12 cellular contexts compared by ENCODE assay signal in the genomic region with DNA sequence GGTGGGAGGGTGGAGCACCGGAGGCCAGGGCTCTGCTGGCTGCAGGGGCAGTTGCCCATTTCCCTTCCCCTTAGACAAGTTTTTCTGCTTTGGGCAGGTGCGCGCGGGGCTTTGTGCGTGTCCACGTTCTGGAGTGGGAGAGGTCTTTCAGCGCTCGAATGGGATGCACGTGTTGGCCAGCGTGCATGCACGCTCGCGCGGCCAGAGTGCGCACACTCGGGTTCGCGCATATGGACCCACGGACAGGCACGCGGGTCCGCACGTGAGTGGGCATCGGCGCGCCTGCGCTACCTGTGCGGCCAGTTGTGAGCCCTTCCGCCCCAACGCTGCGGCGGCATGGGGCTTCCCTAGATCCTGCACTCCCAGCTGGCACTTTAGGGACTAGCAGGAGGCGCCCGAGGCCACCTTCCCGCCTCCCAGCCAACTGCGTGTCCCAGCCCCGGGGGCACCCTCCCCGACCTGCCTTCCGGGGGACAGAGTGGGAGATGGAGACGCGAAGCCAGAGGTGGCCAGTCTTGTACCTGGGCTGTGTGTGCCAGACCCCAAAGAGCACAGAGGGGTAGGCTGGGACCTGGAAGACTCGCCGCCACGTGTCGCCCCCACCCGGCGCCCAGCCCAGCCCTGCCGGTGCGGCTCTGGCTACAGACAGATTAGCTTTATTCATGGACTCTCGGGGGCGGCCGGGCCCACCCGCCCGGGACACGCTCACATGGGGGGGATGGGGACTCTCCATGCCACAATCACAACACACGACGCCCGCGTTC. TPM values are rescaled to one million over a fixed set of nuclear protein-coding genes. Genes with fewer than 3 reads are reported as not detected.
A peak's percentile ranks its signal among the peaks of the same experiment; 100 is the strongest.
DNase-seq lines count a peak whose midpoint lies in the region; ATAC-seq, FAIRE-seq and TF ChIP-seq lines count a peak whose summit lies in the region.
"Had no signal": no experiment of that assay in that cellular context is flagged by ENCODE, and none has a peak within 500 bp of the region (broad histone marks: within the 10 kb centered on the region; RNA-seq: fewer than 3 reads in every experiment).

No MANE protein-coding gene starts in this region.

- H3K36me3 ChIP-seq in right atrium auricular region (no peaks in the 10 kb centered on the region), keratinocyte (ENCODE audit: control insufficient read depth in 2 of 2, extremely low read depth in 1 of 2, insufficient read depth in 2 of 2, low read length in 2 of 2) (no peaks in the 10 kb centered on the region), testis (ENCODE audit: low read depth, missing control alignments) (no peaks in the 10 kb centered on the region)

- TF ChIP-seq CTCF in right atrium auricular region (IDR thresholded peaks at IDR 0.05): no peak
- TF ChIP-seq CTCF in activated CD8-positive, alpha-beta T cell treated with anti-CD3 and anti-CD28 coated beads for 36 hours (IDR thresholded peaks at IDR 0.05): peak; percentile 49
- no peak for TF ChIP-seq CTCF in keratinocyte (optimal IDR thresholded peaks at IDR 0.05 in 1 of 3, IDR thresholded peaks at IDR 0.05 in 1 of 3, conservative IDR thresholded peaks at IDR 0.05 in 1 of 3; ENCODE audit: extremely low read depth in 1 of 3, insufficient read depth in 2 of 3, low read length in 3 of 3)
- no peak for TF ChIP-seq CTCF in testis (IDR thresholded peaks at IDR 0.05)
- no peak for TF ChIP-seq CTCF in GM13977 (IDR thresholded peaks at IDR 0.05; ENCODE audit: extremely low read depth, insufficient read depth, missing control alignments)

- no peak for TF ChIP-seq POLR2A in testis (IDR thresholded peaks at IDR 0.05)

- ATAC-seq in Right ventricle myocardium inferior (no peak), GM21717 (IDR thresholded peaks at IDR 0.05; ENCODE audit: unreplicated experiment) (no peak), GM18873 (IDR thresholded peaks at IDR 0.05; ENCODE audit: low FRiP score, unreplicated experiment) (no peak)
- no peak for ATAC-seq in activated CD8-positive, alpha-beta T cell treated with anti-CD3 and anti-CD28 coated beads for 36 hours

- WGBS in testis, 2 donors: 5 to 10% methylated on average over 10 to 56 of the region's 59 CpGs

- H3K79me2 ChIP-seq in keratinocyte (ENCODE audit: control insufficient read depth, insufficient read depth, low read length): no peaks in the 10 kb centered on the region

- CTCF ChIA-PET in activated CD8-positive, alpha-beta T cell treated with anti-CD3 and anti-CD28 coated beads for 36 hours (lab: Charles Lee): no interaction called here

- intact Hi-C loops in Right ventricle myocardium inferior (cut with DNase I): no loop called here
- intact Hi-C loops in activated CD8-positive, alpha-beta T cell treated with anti-CD3 and anti-CD28 coated beads for 36 hours (cut with micrococcal nuclease): no loop called here
- intact Hi-C loops in testis (cut with DNase I; ENCODE audit: low total_unique reads): no loop called here

- H3K4me3 ChIP-seq in right atrium auricular region: no peak overlapping the region
- H3K4me3 ChIP-seq in keratinocyte (ENCODE audit: control insufficient read depth in 2 of 3, extremely low read depth in 1 of 3, insufficient read depth in 2 of 3, low read depth in 1 of 3, low read length in 3 of 3): peak overlapping the region in 1 of 3 experiments; percentile 13
- H3K4me3 ChIP-seq in testis: peak overlapping the region; percentile 12 to 36

- no peak overlapping the region for H3K27ac Mint-ChIP-seq in activated CD8-positive, alpha-beta T cell treated with anti-CD3 and anti-CD28 coated beads for 36 hours

- H3K4me1 ChIP-seq in right atrium auricular region (peaks cover 0 to 35% of the 10 kb centered on the region in 2 donors), keratinocyte (ENCODE audit: control insufficient read depth, extremely low read depth, insufficient read depth, low read length) (peaks cover 18% of the 10 kb centered on the region), testis (peaks cover 29% of the 10 kb centered on the region)

- peaks cover 5 to 17% of the 10 kb centered on the region in 2 donors for H3K27me3 ChIP-seq in right atrium auricular region
- H3K27me3 ChIP-seq in keratinocyte (ENCODE audit: control insufficient read depth, extremely low read depth, insufficient read depth, low read length): peaks cover 25% of the 10 kb centered on the region
- no peaks in the 10 kb centered on the region for H3K27me3 ChIP-seq in testis

- H3K4me1 Mint-ChIP-seq in activated CD8-positive, alpha-beta T cell treated with anti-CD3 and anti-CD28 coated beads for 36 hours (ENCODE audit: low read depth): peaks cover 19% of the 10 kb centered on the region

- no peaks in the 10 kb centered on the region for H3K36me3 Mint-ChIP-seq in activated CD8-positive, alpha-beta T cell treated with anti-CD3 and anti-CD28 coated beads for 36 hours (ENCODE audit: low read depth)

- H3K9me3 ChIP-seq in right atrium auricular region (no peaks in the 10 kb centered on the region), keratinocyte (ENCODE audit: control insufficient read depth, low read depth, low read length) (no peaks in the 10 kb centered on the region), testis (no peaks in the 10 kb centered on the region)

- H3K9me3 Mint-ChIP-seq in activated CD8-positive, alpha-beta T cell treated with anti-CD3 and anti-CD28 coated beads for 36 hours: no peaks in the 10 kb centered on the region

- H3K4me2 ChIP-seq in keratinocyte (ENCODE audit: control insufficient read depth, extremely low read depth, insufficient read depth, low read depth, low read length): peak overlapping the region; percentile 41

- H3K4me3 Mint-ChIP-seq in activated CD8-positive, alpha-beta T cell treated with anti-CD3 and anti-CD28 coated beads for 36 hours: peak overlapping the region; percentile 5

- H3K27me3 Mint-ChIP-seq in activated CD8-positive, alpha-beta T cell treated with anti-CD3 and anti-CD28 coated beads for 36 hours: peaks cover 60% of the 10 kb centered on the region

- in situ Hi-C loops in GM13977 (cut with MboI; ENCODE audit: low pct_unique_long_range_greater_than_20kb, low sequenced_read_pairs, unreplicated experiment): no loop called here

- H4K20me1 ChIP-seq in keratinocyte (ENCODE audit: control insufficient read depth, extremely low read depth, insufficient read depth, low read length): no peaks in the 10 kb centered on the region

- no peak overlapping the region for H3K9ac ChIP-seq in keratinocyte (ENCODE audit: control insufficient read depth, extremely low read depth, insufficient read depth, low read length)

- H3K9me1 ChIP-seq in keratinocyte (ENCODE audit: control insufficient read depth, extremely low read depth, insufficient read depth, low read length): no peaks in the 10 kb centered on the region

- dilution Hi-C loops in keratinocyte (cut with MboI; ENCODE audit: extremely low pct_ligation_motif_present, low sequenced_read_pairs): no loop called here

- no peak for FAIRE-seq in keratinocyte (lab: Jason Lieb, UNC)
- FAIRE-seq: D721Med had no signal

- POLR2A ChIA-PET in activated CD8-positive, alpha-beta T cell treated with anti-CD3 and anti-CD28 coated beads for 36 hours (lab: Charles Lee): no interaction called here

- H3K27ac ChIP-seq in right atrium auricular region (no peak overlapping the region), keratinocyte (ENCODE audit: control insufficient read depth, insufficient read depth, low read length) (no peak overlapping the region), testis (no peak overlapping the region)

- H2AFZ ChIP-seq in keratinocyte (ENCODE audit: control insufficient read depth, low read length): no peak overlapping the region

- DNase-seq in Right ventricle myocardium inferior (ENCODE audit: missing footprints): peak; percentile 45
- DNase-seq in right atrium auricular region (ENCODE audit: low spot score): no peak
- no peak for DNase-seq in activated CD8-positive, alpha-beta T cell treated with anti-CD3 and anti-CD28 coated beads for 36 hours
- DNase-seq in keratinocyte (ENCODE audit: low read depth, low spot score): no peak
- no peak for DNase-seq in testis
- DNase-seq in GM13977 (ENCODE audit: low spot score): no peak
- DNase-seq: NCI-H2107 had no signal

RNA-seq across cellular contexts. Expression of gene GPRIN1, which starts 9.8 kb away (rescaled TPM):
- total RNA-seq in Right ventricle myocardium inferior (0.41 TPM), right atrium auricular region (under 1 TPM; 0.22 to 0.79 TPM), testis (1 to 10 TPM; 5.7 to 8.4 TPM)
- total RNA-seq in activated CD8-positive, alpha-beta T cell treated with anti-CD3 and anti-CD28 coated beads for 36 hours: 1 to 10 TPM; 1.6 to 2.0 TPM
- polyA plus RNA-seq in keratinocyte (4.0 to 4.6 TPM (median 4.4 TPM) in 3 replicates), testis (ENCODE audit: insufficient read depth, low read depth, low replicate concordance) (2.5 TPM)
- 2.4 TPM for polyA plus RNA-seq in keratinocyte (2011; ENCODE audit: low read depth)
- polyA plus RNA-seq in keratinocyte (2011; cell fraction: cytosol; rRNA removed): 3.5 and 5.5 TPM in 2 replicates
- 5.2 and 8.0 TPM in 2 replicates for polyA plus RNA-seq in keratinocyte (2011; cell fraction: nucleus; rRNA removed)
- polyA plus RNA-seq in keratinocyte (2012; ENCODE audit: low replicate concordance): 3.8 and 7.6 TPM in 2 replicates
- 4.9 to 5.7 TPM (median 5.5 TPM) in 3 replicates for polyA minus RNA-seq in keratinocyte
- 9.0 TPM for polyA minus RNA-seq in keratinocyte (2011; cell fraction: cytosol; rRNA and poly(A)+ RNA removed)
- polyA minus RNA-seq in keratinocyte (2011; cell fraction: nucleus; rRNA and poly(A)+ RNA removed): 6.6 and 8.4 TPM in 2 replicates

RNA-seq across cellular contexts. Expression of gene SNCB, which starts 10.6 kb away (rescaled TPM):
- total RNA-seq in Right ventricle myocardium inferior (not detected), right atrium auricular region (under 1 TPM in 1 of 2 donors, not detected in 1; 0.67 TPM), testis (under 1 TPM; 0.31 to 0.74 TPM)
- under 1 TPM; 0.69 to 0.79 TPM for total RNA-seq in activated CD8-positive, alpha-beta T cell treated with anti-CD3 and anti-CD28 coated beads for 36 hours
- polyA plus RNA-seq in keratinocyte (0.21 to 1.00 TPM (median 0.69 TPM) in 3 replicates), testis (ENCODE audit: insufficient read depth, low read depth, low replicate concordance) (0.62 TPM)
- polyA plus RNA-seq in keratinocyte (2011; ENCODE audit: low read depth): not detected
- polyA plus RNA-seq in keratinocyte (2011; cell fraction: cytosol; rRNA removed): 0.26 and 0.47 TPM in 2 replicates
- polyA plus RNA-seq in keratinocyte (2011; cell fraction: nucleus; rRNA removed): 0.31 and 0.50 TPM in 2 replicates
- 1.9 TPM in 1 of 2 replicates, not detected in the other for polyA plus RNA-seq in keratinocyte (2012; ENCODE audit: low replicate concordance)
- polyA minus RNA-seq in keratinocyte: 0.33 TPM in 1 of 3 replicates, not detected in the others
- not detected for polyA minus RNA-seq in keratinocyte (2011; cell fraction: cytosol; rRNA and poly(A)+ RNA removed)
- polyA minus RNA-seq in keratinocyte (2011; cell fraction: nucleus; rRNA and poly(A)+ RNA removed): not detected in 2 replicates
- total RNA-seq: Right ventricle myocardium superior had no signal

RNA-seq across cellular contexts. Expression of gene EIF4E1B, which starts 10.7 kb away (rescaled TPM):
- total RNA-seq in Right ventricle myocardium inferior (not detected), right atrium auricular region (not detected), testis (1 to 10 TPM in 1 of 2 donors, under 1 TPM in 1; 0.99 to 2.4 TPM)
- not detected for total RNA-seq in activated CD8-positive, alpha-beta T cell treated with anti-CD3 and anti-CD28 coated beads for 36 hours
- polyA plus RNA-seq in keratinocyte (not detected in 3 replicates), testis (ENCODE audit: insufficient read depth, low read depth, low replicate concordance) (1.0 TPM)
- not detected for polyA plus RNA-seq in keratinocyte (2011; ENCODE audit: low read depth)
- not detected in 2 replicates for polyA plus RNA-seq in keratinocyte (2011; cell fraction: cytosol; rRNA removed)
- not detected in 2 replicates for polyA plus RNA-seq in keratinocyte (2011; cell fraction: nucleus; rRNA removed)
- not detected in 2 replicates for polyA plus RNA-seq in keratinocyte (2012; ENCODE audit: low replicate concordance)
- not detected in 3 replicates for polyA minus RNA-seq in keratinocyte
- polyA minus RNA-seq in keratinocyte (2011; cell fraction: cytosol; rRNA and poly(A)+ RNA removed): not detected
- not detected in 2 replicates for polyA minus RNA-seq in keratinocyte (2011; cell fraction: nucleus; rRNA and poly(A)+ RNA removed)
- total RNA-seq: dermis microvascular lymphatic vessel endothelial cell, Right ventricle myocardium superior had no signal

RNA-seq across cellular contexts. Expression of gene TSPAN17, which starts 27.5 kb away (rescaled TPM):
- total RNA-seq in Right ventricle myocardium inferior (30.0 TPM), right atrium auricular region (10 to 100 TPM; 15.0 to 20.4 TPM), testis (10 to 100 TPM; 31.7 to 51.7 TPM)
- total RNA-seq in activated CD8-positive, alpha-beta T cell treated with anti-CD3 and anti-CD28 coated beads for 36 hours: 10 to 100 TPM; 24.6 to 26.3 TPM
- polyA plus RNA-seq in keratinocyte (53.1 to 72.7 TPM (median 57.2 TPM) in 3 replicates), testis (ENCODE audit: insufficient read depth, low read depth, low replicate concordance) (57.0 TPM)
- 3.8 TPM for polyA plus RNA-seq in keratinocyte (2011; ENCODE audit: low read depth)
- polyA plus RNA-seq in keratinocyte (2011; cell fraction: cytosol; rRNA removed): 33.1 and 58.3 TPM in 2 replicates
- polyA plus RNA-seq in keratinocyte (2011; cell fraction: nucleus; rRNA removed): 59.8 and 61.6 TPM in 2 replicates
- polyA plus RNA-seq in keratinocyte (2012; ENCODE audit: low replicate concordance): 23.9 and 59.0 TPM in 2 replicates
- 53.3 to 88.0 TPM (median 60.3 TPM) in 3 replicates for polyA minus RNA-seq in keratinocyte
- 96.5 TPM for polyA minus RNA-seq in keratinocyte (2011; cell fraction: cytosol; rRNA and poly(A)+ RNA removed)
- polyA minus RNA-seq in keratinocyte (2011; cell fraction: nucleus; rRNA and poly(A)+ RNA removed): 34.6 and 35.3 TPM in 2 replicates

Comparison
In these comparisons a context has a peak if more than half of its experiments do, and no peak if none do; other contexts are left out.
1. H3K4me3 ChIP-seq: peak in testis (2 of 2); none in right atrium auricular region (0 of 2).